ENCODE assay signal across 8 cellular contexts in genomic region chr1:205273551-205273982, GRCh38. TPM values are rescaled to one million over a fixed set of nuclear protein-coding genes. Genes with fewer than 3 reads are reported as not detected.
DNase-seq lines count a peak whose midpoint lies in the region; ATAC-seq and TF ChIP-seq lines count a peak whose summit lies in the region.

No MANE protein-coding gene starts in this region.

- no peaks in the 10 kb centered on the region for H3K27me3 ChIP-seq in body of pancreas
- H3K27me3 ChIP-seq in iPS-20b (ENCODE audit: insufficient read depth, low read length) = no peaks in the 10 kb centered on the region
- H3K27me3 ChIP-seq in spleen (replicated peaks in 1 of 7) = no peaks in the 10 kb centered on the region

- H3K36me3 ChIP-seq in body of pancreas (replicated peaks in 1 of 2; ENCODE audit: insufficient read depth in 1 of 2, low read depth in 2 of 2) (no peaks in the 10 kb centered on the region), iPS-20b (ENCODE audit: insufficient read depth, low read depth, low read length) (peaks cover 6% of the 10 kb centered on the region; the same call in 1 of the 2 replicates), spleen (peaks cover 0 to 28% (median 0%) of the 10 kb centered on the region in 6 donors)

- WGBS in body of pancreas, 2 donors = 2% methylated on average over 7 of the region's 7 CpGs; no CpG with 5 or more reads in 1 of the 2 donors
- 4 to 23% (median 10%) methylated on average over 3 to 7 of the region's 7 CpGs for WGBS in spleen, 5 donors

- H3K9ac ChIP-seq in iPS-20b (ENCODE audit: low read depth, low read length) = peak overlapping the region; percentile 12; the same call in 1 of the 2 replicates

- TF ChIP-seq POLR2A in body of pancreas (IDR thresholded peaks at IDR 0.05) (no peak), spleen (IDR thresholded peaks at IDR 0.05) (no peak)

- no peaks in the 10 kb centered on the region for H3K9me3 ChIP-seq in body of pancreas
- no peaks in the 10 kb centered on the region for H3K9me3 ChIP-seq in iPS-20b (ENCODE audit: insufficient read depth, low read depth, low read length)
- H3K9me3 ChIP-seq in spleen = no peaks in the 10 kb centered on the region

- peaks cover 33% of the 10 kb centered on the region for H3K4me1 ChIP-seq in body of pancreas
- H3K4me1 ChIP-seq in iPS-20b (ENCODE audit: insufficient read depth, low read length) = peaks cover 17% of the 10 kb centered on the region
- H3K4me1 ChIP-seq in spleen = peaks cover 5 to 61% (median 28%) of the 10 kb centered on the region in 6 donors

- H3K27ac ChIP-seq in body of pancreas (peak overlapping the region; percentile 64 to 83 (median 78)), iPS-20b (ENCODE audit: low read length) (no peak overlapping the region), spleen (peak overlapping the region in 3 of 8 donors; percentile 11 to 66 (median 33))

- peak; percentile 74 for ATAC-seq in HG02938 (IDR thresholded peaks at IDR 0.05; ENCODE audit: unreplicated experiment)
- ATAC-seq in body of pancreas = peak; percentile 79
- no peak for ATAC-seq in HG03469 (IDR thresholded peaks at IDR 0.05; ENCODE audit: unreplicated experiment)

- TF ChIP-seq CTCF in body of pancreas (IDR thresholded peaks at IDR 0.05) (peak; percentile 96 to 99 (median 99)), spleen (IDR thresholded peaks at IDR 0.05 in 8 of 11, conservative IDR thresholded peaks at IDR 0.05 in 3 of 11) (peak; percentile 97 to 99 (median 99))

- intact Hi-C loops in body of pancreas (cut with DNase I) (loop anchor here (5.0 kb wide), 1 partner anchor 54 kb away; no protein-coding TSS in a partner anchor), spleen (cut with DNase I; ENCODE audit: low total_unique reads) (loop anchor here (2.0 to 5.0 kb wide), 2 partner anchors 51 to 249 kb away; no protein-coding TSS in a partner anchor)

- H3K4me3 ChIP-seq in body of pancreas (no peak overlapping the region), iPS-20b (ENCODE audit: low read length) (no peak overlapping the region), spleen (peak overlapping the region in 1 of 8 donors; percentile 37)

- peak; percentile 50 for DNase-seq in GDM1 (lab: John Stamatoyannopoulos, UW)
- peak; percentile 95 for DNase-seq in NCI-H2107 (lab: John Stamatoyannopoulos, UW)
- DNase-seq in UCSD-AML1 (lab: John Stamatoyannopoulos, UW; ENCODE audit: unreplicated experiment) = peak; percentile 77
- peak; percentile 94 to 96 (median 95) for DNase-seq in body of pancreas
- DNase-seq in spleen = peak; percentile 95

RNA-seq across cellular contexts. Expression of gene TMCC2, which starts 45.8 kb away (rescaled TPM):
- total RNA-seq in body of pancreas = 1 to 10 TPM; 1.3 to 1.6 TPM
- total RNA-seq in spleen = 100 to 1,000 TPM in 1 of 7 donors, 10 to 100 TPM in 3, 1 to 10 TPM in 3; 2.9 to 146 (median 11.3) TPM
- 10 to 100 TPM in 1 of 3 donors, 1 to 10 TPM in 1, under 1 TPM in 1; 0.74 to 11.9 (median 1.2) TPM for polyA plus RNA-seq in spleen

RNA-seq across cellular contexts. Expression of gene NUAK2, which starts 48.0 kb away (rescaled TPM):
- total RNA-seq in body of pancreas = 10 to 100 TPM; 11.2 to 20.8 TPM
- 10 to 100 TPM in 6 of 7 donors, 1 to 10 TPM in 1; 9.3 to 32.7 (median 20.0) TPM for total RNA-seq in spleen
- 1 to 10 TPM; 5.7 to 6.6 (median 5.8) TPM for polyA plus RNA-seq in spleen
